ENCODE assay signal across 10 cellular contexts in the genomic region with DNA sequence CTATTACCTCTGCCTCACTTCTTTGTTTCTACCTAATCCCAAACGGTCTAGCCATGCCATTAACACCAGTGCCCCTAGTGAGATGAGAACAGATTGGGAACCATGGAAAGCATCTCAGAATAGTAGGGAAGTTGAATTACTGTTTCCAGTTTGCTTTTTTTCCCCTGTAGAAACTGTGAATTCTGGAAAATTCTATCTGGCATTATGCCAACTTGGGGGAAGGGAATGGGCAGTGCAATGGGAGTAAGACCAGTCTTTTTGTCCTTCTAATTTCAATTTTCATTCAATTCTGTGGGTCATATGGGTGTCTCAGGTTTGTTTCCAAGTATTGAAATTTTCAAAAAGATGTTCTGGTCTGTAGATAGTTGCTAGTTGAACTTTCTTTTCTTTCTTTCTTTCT.
"Had no signal": no experiment of that assay in that cellular context is flagged by ENCODE, and none has a peak within 500 bp of the region (broad histone marks: within the 10 kb centered on the region; RNA-seq: fewer than 3 reads in every experiment).

No MANE protein-coding gene starts in this region.

- H3K4me1 ChIP-seq: HAP-1 had no signal

- H3K4me1 Mint-ChIP-seq: GM23338, H9 had no signal

- H3K9ac ChIP-seq: GM23248 had no signal

- H3K4me3 Mint-ChIP-seq: GM23338, H9, HFFc6 had no signal

- H3K27ac Mint-ChIP-seq: GM23338, H9, HFFc6 had no signal

- FAIRE-seq: H54 had no signal

- H3K4me2 ChIP-seq: GM23338 had no signal

- H3K27ac ChIP-seq: GM23248 had no signal

- H2AFZ ChIP-seq: GM23248, GM23338 had no signal

- H3K36me3 ChIP-seq: HAP-1 had no signal

- H3K9me3 Mint-ChIP-seq: HFFc6 had no signal

- ATAC-seq: GM23338, HCT116 had no signal

- DNase-seq: GM23248, GOT3, H7, H9, HCEC 1CT, HFFc6 had no signal

- H3K4me3 ChIP-seq: GM23248, GM23338, HAP-1 had no signal
